Comparison of ENCODE assay signal across 15 cellular contexts in genomic region chr15:64447536-64448315, GRCh38. TPM values are rescaled to one million over a fixed set of nuclear protein-coding genes. Genes with fewer than 3 reads are reported as not detected.
DNase-seq lines count a peak whose midpoint lies in the region; ATAC-seq, FAIRE-seq and TF ChIP-seq lines count a peak whose summit lies in the region.
"Had no signal": no experiment of that assay in that cellular context is flagged by ENCODE, and none has a peak within 500 bp of the region (broad histone marks: within the 10 kb centered on the region; RNA-seq: fewer than 3 reads in every experiment).

No MANE protein-coding gene starts in this region.

- H3K9ac ChIP-seq in HepG2 (ENCODE audit: insufficient read depth, low read depth, low read length), result no peak overlapping the region

- H3K9me3 ChIP-seq in HepG2 (ENCODE audit: low read length), result no peaks in the 10 kb centered on the region

- POLR2A ChIA-PET in HepG2 (lab: Yijun Ruan, JAX), result no interaction called here

- H3K4me3 ChIP-seq in HepG2 (replicated peaks in 1 of 3; ENCODE audit: insufficient read depth in 1 of 3, low read depth in 2 of 3, low read length in 3 of 3), result no peak overlapping the region
- H3K4me3 ChIP-seq: SK-N-MC had no signal

- intact Hi-C loops in HepG2 (cut with micrococcal nuclease; ENCODE audit: unreplicated experiment), result no loop called here

- ATAC-seq in GM19452 (IDR thresholded peaks at IDR 0.05; ENCODE audit: unreplicated experiment) (peak; percentile 41), HepG2 (no peak), GM18870 (IDR thresholded peaks at IDR 0.05; ENCODE audit: unreplicated experiment) (no peak)

- CTCF ChIA-PET in HepG2 (lab: Yijun Ruan, JAX; ENCODE audit: low intra/inter-chr PET ratio, low total read pairs), result no interaction called here

- no peak for TF ChIP-seq CTCF in HepG2 (CRISPR knock-in tag; IDR thresholded peaks at IDR 0.05)

- BruUV-seq in HepG2 (replicated peaks; lab: Mats Ljungman, UMichigan), result no TSS peak

- peak; percentile 25 for DNase-seq in GDM1 (lab: John Stamatoyannopoulos, UW)
- peak; percentile 71 for DNase-seq in SKM-1 (lab: John Stamatoyannopoulos, UW; ENCODE audit: unreplicated experiment)
- DNase-seq in HepG2 (ENCODE audit: low spot score), result no peak
- DNase-seq in DMS 273 (lab: John Stamatoyannopoulos, UW; ENCODE audit: unreplicated experiment), result no peak
- DNase-seq in DMS53 (lab: John Stamatoyannopoulos, UW), result no peak
- DNase-seq: effector CD8-positive, alpha-beta T cell; foreskin fibroblast; NCI-H1930 had no signal

- WGBS in HepG2 (ENCODE audit: low lambda C conversion rate), result 97% methylated on average over 6 of the region's 6 CpGs

- H3K79me2 ChIP-seq in HepG2 (ENCODE audit: insufficient read depth, low read length), result no peaks in the 10 kb centered on the region

- peaks cover 2 to 21% of the 10 kb centered on the region in 2 experiments; a peak in 3 of 5 replicates for H3K36me3 ChIP-seq in HepG2 (replicated peaks in 1 of 2; ENCODE audit: control insufficient read depth in 1 of 2, insufficient read depth in 2 of 2, low read length in 2 of 2)

- in situ Hi-C loops in HepG2 (cut with HindIII; ENCODE audit: extremely low pct_ligation_motif_present, low pct_unique_long_range_greater_than_20kb), result no loop called here

- TF ChIP-seq RAD21 in HepG2 (CRISPR knock-in tag; IDR thresholded peaks at IDR 0.05), result no peak

- H3K27ac ChIP-seq in HepG2 (ENCODE audit: extremely low read length, insufficient read depth, low read length), result no peak overlapping the region
- H3K27ac ChIP-seq: SK-N-MC had no signal

- no peaks in the 10 kb centered on the region for H3K27me3 ChIP-seq in HepG2 (ENCODE audit: control insufficient read depth in 1 of 2, insufficient read depth in 2 of 2, low read length in 2 of 2)

- no peak for TF ChIP-seq EP300 in HepG2 (IDR thresholded peaks at IDR 0.05; ENCODE audit: low read depth in 2 of 2, low read length in 2 of 2)
- no peak for TF ChIP-seq EP300 in HepG2 (CRISPR knock-in tag; IDR thresholded peaks at IDR 0.05; ENCODE audit: borderline replicate concordance)

- H2AFZ ChIP-seq in HepG2 (ENCODE audit: low read length), result no peak overlapping the region

- no peak for TF ChIP-seq POLR2A in HepG2 (IDR thresholded peaks at IDR 0.05; ENCODE audit: insufficient read depth in 1 of 2, low read depth in 2 of 2, low read length in 2 of 2)

- no peak for FAIRE-seq in HepG2 (lab: Jason Lieb, UNC)
- FAIRE-seq: astrocyte, D721Med, GM12892, islet of Langerhans had no signal

- H4K20me1 ChIP-seq in HepG2 (ENCODE audit: insufficient read depth, low read length), result no peaks in the 10 kb centered on the region

- no peak overlapping the region for H3K4me2 ChIP-seq in HepG2 (ENCODE audit: low read depth, low read length)

- H3K4me1 ChIP-seq in HepG2 (ENCODE audit: insufficient read depth, low read length), result 0 out of 2 replicates have a peak, but pooled peaks cover 2% of the 10 kb centered on the region

TF ChIP-seq in HepG2, 621 proteins besides CTCF, POLR2A, EP300 and RAD21:
- TF ChIP-seq ZBTB21 (CRISPR knock-in tag; IDR thresholded peaks at IDR 0.05) (no peak), ZNF878 (CRISPR knock-in tag; IDR thresholded peaks at IDR 0.05) (no peak), POLR2G (IDR thresholded peaks at IDR 0.05; ENCODE audit: low read depth, low read length) (no peak), ZSCAN25 (CRISPR knock-in tag; IDR thresholded peaks at IDR 0.05) (no peak)
- TF ChIP-seq, protein P1, sequence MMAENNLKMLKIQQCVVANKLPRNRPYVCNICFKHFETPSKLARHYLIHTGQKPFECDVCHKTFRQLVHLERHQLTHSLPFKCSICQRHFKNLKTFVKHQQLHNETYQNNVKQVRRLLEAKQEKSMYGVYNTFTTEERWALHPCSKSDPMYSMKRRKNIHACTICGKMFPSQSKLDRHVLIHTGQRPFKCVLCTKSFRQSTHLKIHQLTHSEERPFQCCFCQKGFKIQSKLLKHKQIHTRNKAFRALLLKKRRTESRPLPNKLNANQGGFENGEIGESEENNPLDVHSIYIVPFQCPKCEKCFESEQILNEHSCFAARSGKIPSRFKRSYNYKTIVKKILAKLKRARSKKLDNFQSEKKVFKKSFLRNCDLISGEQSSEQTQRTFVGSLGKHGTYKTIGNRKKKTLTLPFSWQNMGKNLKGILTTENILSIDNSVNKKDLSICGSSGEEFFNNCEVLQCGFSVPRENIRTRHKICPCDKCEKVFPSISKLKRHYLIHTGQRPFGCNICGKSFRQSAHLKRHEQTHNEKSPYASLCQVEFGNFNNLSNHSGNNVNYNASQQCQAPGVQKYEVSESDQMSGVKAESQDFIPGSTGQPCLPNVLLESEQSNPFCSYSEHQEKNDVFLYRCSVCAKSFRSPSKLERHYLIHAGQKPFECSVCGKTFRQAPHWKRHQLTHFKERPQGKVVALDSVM (CRISPR knock-in tag; IDR thresholded peaks at IDR 0.05), result 0 out of 2 replicates have a peak, but pooled peaks have one; percentile 26

RNA-seq across cellular contexts. Expression of gene ZNF609, which starts 12.7 kb away (rescaled TPM):
- total RNA-seq in HepG2 (2016; rRNA removed; fragmentation: Illumina TruSeq; extraction: Trizol), result 8.9 and 9.1 TPM in 2 replicates
- total RNA-seq in HepG2 (2016; cell fraction: cytosol; rRNA removed; fragmentation: Illumina TruSeq; extraction: Trizol; ENCODE audit: low read depth), result 16.4 and 18.8 TPM in 2 replicates
- 7.5 and 8.4 TPM in 2 replicates for total RNA-seq in HepG2 (2016; cell fraction: insoluble cytoplasmic fraction; rRNA removed; fragmentation: Illumina TruSeq; extraction: Trizol)
- 9.1 and 10.8 TPM in 2 replicates for total RNA-seq in HepG2 (2016; cell fraction: membrane; rRNA removed; fragmentation: Illumina TruSeq; extraction: Trizol)
- 9.9 and 12.6 TPM in 2 replicates for total RNA-seq in HepG2 (2016; cell fraction: nucleus; rRNA removed; fragmentation: Illumina TruSeq; extraction: Trizol)
- 9.9 and 11.5 TPM in 2 replicates for polyA plus RNA-seq in HepG2 (2011; rRNA removed)
- 5.1 and 6.3 TPM in 2 replicates for polyA plus RNA-seq in HepG2 (2011; cell fraction: cytosol; rRNA removed)
- polyA plus RNA-seq in HepG2 (2011; cell fraction: nucleus; rRNA removed), result 8.3 and 14.7 TPM in 2 replicates
- polyA plus RNA-seq in HepG2 (2012), result 9.7 and 11.3 TPM in 2 replicates
- polyA plus RNA-seq in HepG2 (2016; cell fraction: cytosol; fragmentation: Illumina TruSeq; extraction: Trizol; ENCODE audit: low read depth), result 0.28 and 0.34 TPM in 2 replicates
- polyA plus RNA-seq in HepG2 (2016; cell fraction: insoluble cytoplasmic fraction; fragmentation: Illumina TruSeq; extraction: Trizol; ENCODE audit: low read depth), result 6.2 and 8.7 TPM in 2 replicates
- 1.2 and 1.5 TPM in 2 replicates for polyA plus RNA-seq in HepG2 (2016; cell fraction: membrane; fragmentation: Illumina TruSeq; extraction: Trizol; ENCODE audit: low read depth)
- 9.8 and 10.0 TPM in 2 replicates for polyA plus RNA-seq in HepG2 (2016; cell fraction: nucleus; fragmentation: Illumina TruSeq; extraction: Trizol; ENCODE audit: insufficient read depth, low read depth)
- polyA minus RNA-seq in HepG2 (2011; rRNA and poly(A)+ RNA removed; ENCODE audit: low replicate concordance), result 24.6 and 47.4 TPM in 2 replicates
- polyA minus RNA-seq in HepG2 (2011; cell fraction: cytosol; rRNA and poly(A)+ RNA removed), result 9.9 and 12.1 TPM in 2 replicates
- polyA minus RNA-seq in HepG2 (2011; cell fraction: nucleus; rRNA and poly(A)+ RNA removed), result 19.3 and 20.1 TPM in 2 replicates

Comparison
In these comparisons a context has a peak if more than half of its experiments do, and no peak if none do; other contexts are left out.
1. DNase-seq: peak in GDM1 (single experiment) and SKM-1 (single experiment); none in HepG2 (single experiment), DMS 273 (single experiment) and DMS53 (single experiment).